In genomic region chr11:44079376-44079775, GRCh38 we compare ENCODE assay signal across 22 cellular contexts. TPM values are rescaled to one million over a fixed set of nuclear protein-coding genes. Genes with fewer than 3 reads are reported as not detected.
DNase-seq lines count a peak whose midpoint lies in the region; ATAC-seq and TF ChIP-seq lines count a peak whose summit lies in the region.
"Had no signal": no experiment of that assay in that cellular context is flagged by ENCODE, and none has a peak within 500 bp of the region (broad histone marks: within the 10 kb centered on the region; RNA-seq: fewer than 3 reads in every experiment).

No MANE protein-coding gene starts in this region.

- no peaks in the 10 kb centered on the region for H3K4me1 ChIP-seq in MM.1S (ENCODE audit: low read length)
- H3K4me1 ChIP-seq: Caco-2 had no signal

- DNase-seq in cardiac septum (ENCODE audit: low spot score) (peak; percentile 57), left ventricle myocardium superior (no peak), islet precursor cell (peak; percentile 45), osteocyte (ENCODE audit: extremely low spot score, unreplicated experiment) (peak; percentile 64), NCI-H1417 (lab: John Stamatoyannopoulos, UW) (no peak), MM.1S (no peak), SHP77 treated with DMSO at 0.1 percent for 48 hours (lab: John Stamatoyannopoulos, UW) (no peak)
- DNase-seq: Caco-2; CD4-positive, CD25-positive, alpha-beta regulatory T cell; CD8-positive, alpha-beta T cell; DMS153; DND-41; GDM1; H9 had no signal

- no peaks in the 10 kb centered on the region for H3K4me1 Mint-ChIP-seq in osteocyte (ENCODE audit: unreplicated experiment)
- H3K4me1 Mint-ChIP-seq: B cell; CD4-positive, CD25-positive, alpha-beta regulatory T cell had no signal

- no peak for ATAC-seq in left ventricle myocardium superior
- ATAC-seq: CD8-positive, alpha-beta T cell; GM12878; HCT116 had no signal

- no peaks in the 10 kb centered on the region for H3K79me2 ChIP-seq in MM.1S (ENCODE audit: low read length)

- no peaks in the 10 kb centered on the region for H3K36me3 Mint-ChIP-seq in osteocyte (ENCODE audit: unreplicated experiment)

- no peak for TF ChIP-seq CTCF in osteocyte (IDR thresholded peaks at IDR 0.05)
- TF ChIP-seq CTCF in MM.1S (IDR thresholded peaks at IDR 0.05; ENCODE audit: low read length) = no peak

- H3F3A ChIP-seq in MM.1S (ENCODE audit: insufficient read depth, low read length) = no peaks in the 10 kb centered on the region

- no peak overlapping the region for H3K27ac ChIP-seq in MM.1S (ENCODE audit: low read length)
- H3K27ac ChIP-seq: 22Rv1, BLaER1, C4-2B had no signal

- peaks cover 35% of the 10 kb centered on the region for H3K27me3 Mint-ChIP-seq in osteocyte (ENCODE audit: unreplicated experiment)
- H3K27me3 Mint-ChIP-seq: B cell; CD4-positive, CD25-positive, alpha-beta regulatory T cell had no signal

- H3K9me2 ChIP-seq in MM.1S (replicated peaks; ENCODE audit: insufficient read depth, low read length) = no peaks in the 10 kb centered on the region

- H3K9ac ChIP-seq in MM.1S (ENCODE audit: low read length) = no peak overlapping the region
- H3K9ac ChIP-seq: BLaER1 had no signal

- no peaks in the 10 kb centered on the region for H4K20me1 ChIP-seq in MM.1S (ENCODE audit: insufficient read depth, low read length)
- H4K20me1 ChIP-seq: BLaER1 had no signal

- H3K4me2 ChIP-seq in MM.1S (ENCODE audit: low read depth, low read length) = no peak overlapping the region
- H3K4me2 ChIP-seq: BLaER1, GM23338 had no signal

- no peaks in the 10 kb centered on the region for H3K9me3 ChIP-seq in MM.1S (replicated peaks; ENCODE audit: insufficient read depth, low read length)
- H3K9me3 ChIP-seq: BLaER1, Caco-2 had no signal

- H3K9me3 Mint-ChIP-seq in osteocyte (ENCODE audit: unreplicated experiment) = no peaks in the 10 kb centered on the region
- H3K9me3 Mint-ChIP-seq: CD4-positive, CD25-positive, alpha-beta regulatory T cell; CD8-positive, alpha-beta T cell; GM23338 had no signal

- no peak overlapping the region for H3K4me3 ChIP-seq in MM.1S (ENCODE audit: low read length)
- H3K4me3 ChIP-seq: BLaER1, GM12878, GM23338 had no signal

- H3K27ac Mint-ChIP-seq in osteocyte (ENCODE audit: unreplicated experiment) = no peak overlapping the region
- H3K27ac Mint-ChIP-seq: B cell; CD8-positive, alpha-beta T cell; GM23338; H9 had no signal

- no peak overlapping the region for H3K4me3 Mint-ChIP-seq in osteocyte (ENCODE audit: unreplicated experiment)
- H3K4me3 Mint-ChIP-seq: B cell; CD4-positive, CD25-positive, alpha-beta regulatory T cell; CD8-positive, alpha-beta T cell; GM23338; H9 had no signal

- no peaks in the 10 kb centered on the region for H3K27me3 ChIP-seq in MM.1S (replicated peaks; ENCODE audit: insufficient read depth, low read length)
- H3K27me3 ChIP-seq: BLaER1 had no signal

- no peak overlapping the region for H2AFZ ChIP-seq in MM.1S (ENCODE audit: low read length)
- H2AFZ ChIP-seq: GM23338 had no signal

- H3K36me3 ChIP-seq in MM.1S (replicated peaks; ENCODE audit: insufficient read depth, low read length) = no peaks in the 10 kb centered on the region
- H3K36me3 ChIP-seq: BLaER1 had no signal

- intact Hi-C loops in cardiac septum (cut with DNase I) (no loop called here), left ventricle myocardium superior (cut with micrococcal nuclease) (no loop called here)

RNA-seq across cellular contexts. Expression of gene ACCS, which starts 13.3 kb away (rescaled TPM):
- total RNA-seq in cardiac septum = 12.0 TPM
- 8.2 TPM for total RNA-seq in left ventricle myocardium superior
- total RNA-seq in osteocyte = 4.3 and 4.5 TPM in 2 replicates

RNA-seq across cellular contexts. Expression of gene EXT2, which starts 16.1 kb away (rescaled TPM):
- 32.8 TPM for total RNA-seq in cardiac septum
- total RNA-seq in left ventricle myocardium superior = 27.2 TPM
- 99.1 and 102 TPM in 2 replicates for total RNA-seq in osteocyte

RNA-seq across cellular contexts. Expression of gene ACCSL, which starts 31.6 kb away (rescaled TPM):
- total RNA-seq in cardiac septum (not detected), left ventricle myocardium superior (not detected), osteocyte (not detected in 2 replicates)
- total RNA-seq: B cell; Caco-2; CD4-positive, CD25-positive, alpha-beta regulatory T cell; CD8-positive, alpha-beta T cell; GM12878; GM23338; H4; H9 had no signal

Comparison
In these comparisons a context has a peak if more than half of its experiments do, and no peak if none do; other contexts are left out.
1. DNase-seq: peak in cardiac septum (single experiment), islet precursor cell (single experiment) and osteocyte (single experiment); none in left ventricle myocardium superior (single experiment), NCI-H1417 (0 of 3), MM.1S (single experiment) and SHP77 treated with DMSO at 0.1 percent for 48 hours (single experiment).